In genomic region chr1:44617703-44618029, GRCh38 we compare ENCODE assay signal across 1 cellular context.
TF ChIP-seq lines count a peak whose summit lies in the region.

No MANE protein-coding gene starts in this region.

TF ChIP-seq in IMR-90, 13 proteins besides CTCF, POLR2A, EP300 and RAD21:
- TF ChIP-seq ELK1 (IDR thresholded peaks at IDR 0.05; ENCODE audit: borderline replicate concordance, low read depth, low read length): no peak
- no peak for TF ChIP-seq MAZ (IDR thresholded peaks at IDR 0.05; ENCODE audit: borderline replicate concordance, low read depth, low read length)
- no peak for TF ChIP-seq RCOR1 (IDR thresholded peaks at IDR 0.05; ENCODE audit: insufficient replicate concordance, low read length)
- TF ChIP-seq SMC3 (IDR thresholded peaks at IDR 0.05; ENCODE audit: low read depth, low read length): no peak
- TF ChIP-seq MXI1 (IDR thresholded peaks at IDR 0.05; ENCODE audit: borderline replicate concordance, low read depth, low read length): no peak
- no peak for TF ChIP-seq CEBPB (IDR thresholded peaks at IDR 0.05; ENCODE audit: low read depth, low read length)
- no peak for TF ChIP-seq BHLHE40 (IDR thresholded peaks at IDR 0.05; ENCODE audit: low read depth, low read length)
- no peak for TF ChIP-seq CHD1 (IDR thresholded peaks at IDR 0.05; ENCODE audit: low read depth, low read length)
- no peak for TF ChIP-seq MAFK (IDR thresholded peaks at IDR 0.05; ENCODE audit: low read depth, low read length)
- TF ChIP-seq USF2 (IDR thresholded peaks at IDR 0.05; ENCODE audit: low read depth, low read length): no peak
- no peak for TF ChIP-seq NFE2L2 (IDR thresholded peaks at IDR 0.05; ENCODE audit: low read depth, low read length)
- no peak for TF ChIP-seq RFX5 (IDR thresholded peaks at IDR 0.05; ENCODE audit: low read depth, low read length)
- no peak for TF ChIP-seq FOS (IDR thresholded peaks at IDR 0.05; ENCODE audit: low read depth, low read length)
